Comparison of ENCODE assay signal across 21 cellular contexts in genomic region chr17:34721326-34721725, GRCh38.
A peak's percentile ranks its signal among the peaks of the same experiment; 100 is the strongest.
DNase-seq lines count a peak whose midpoint lies in the region; ATAC-seq and TF ChIP-seq lines count a peak whose summit lies in the region.
"Had no signal": no experiment of that assay in that cellular context is flagged by ENCODE, and none has a peak within 500 bp of the region (broad histone marks: within the 10 kb centered on the region; RNA-seq: fewer than 3 reads in every experiment).

No MANE protein-coding gene starts in this region.

- no peaks in the 10 kb centered on the region for H3K9me3 ChIP-seq in Panc1 (ENCODE audit: control insufficient read depth, insufficient read depth, low read depth, low read length)
- no peaks in the 10 kb centered on the region for H3K9me3 ChIP-seq in testis
- H3K9me3 ChIP-seq: adrenal gland, mucosa of descending colon, psoas muscle, SJCRH30 had no signal

- H3K27me3 ChIP-seq in Panc1 (ENCODE audit: control insufficient read depth, insufficient read depth, low read length) = no peaks in the 10 kb centered on the region
- H3K27me3 ChIP-seq in testis = no peaks in the 10 kb centered on the region
- H3K27me3 ChIP-seq: adrenal gland, cardiac muscle cell had no signal

- no peak for TF ChIP-seq POLR2A in testis (IDR thresholded peaks at IDR 0.05)

- peak; percentile 74 for ATAC-seq in Panc1
- ATAC-seq: HepG2; mucosa of descending colon; psoas muscle; stimulated activated naive CD8-positive, alpha-beta T cell treated with anti-CD3 and anti-CD28 coated beads, Interleukin-15, amount 100 ng/mL, for 72 hours had no signal

- CTCF ChIA-PET in Panc1 (lab: Charles Lee) = interaction anchor here (0.7 kb wide), 1 partner anchor 23 kb away, joined by 3 read pairs; no protein-coding TSS in a partner anchor

- POLR2A ChIA-PET in Panc1 (lab: Charles Lee) = no interaction called here

- DNase-seq in DMS79 treated with DMSO at 0.1 percent for 48 hours (lab: John Stamatoyannopoulos, UW) (peak; percentile 36), DMS79 (lab: John Stamatoyannopoulos, UW) (no peak), Panc1 (ENCODE audit: low read depth, low spot score) (peak; percentile 36), epithelial cell of prostate (ENCODE audit: low read depth, low spot score) (peak; percentile 40), testis (peak; percentile 20), NCI-H82 (lab: John Stamatoyannopoulos, UW) (no peak), HuH-7 (ENCODE audit: low spot score) (no peak)
- no peak for DNase-seq in activated naive CD4-positive, alpha-beta T cell treated with anti-CD3 and anti-CD28 coated beads, Interleukin-2, amount 50 U/mL, for 16 hours
- DNase-seq: activated CD4-positive, alpha-beta T cell treated with anti-CD3 and anti-CD28 coated beads, Interleukin-2, amount 50 U/mL, for 48 hours; activated gamma-delta T cell; mucosa of descending colon; NCI-H187; psoas muscle; SJCRH30; stimulated activated CD4-positive, alpha-beta T cell treated with anti-CD3 and anti-CD28 coated beads, Interleukin-4, amount 100 ng/mL, for 1 hour; stimulated activated naive CD8-positive, alpha-beta T cell treated with anti-CD3 and anti-CD28 coated beads, Interleukin-15, amount 100 ng/mL, for 72 hours had no signal

- in situ Hi-C loops in Panc1 (cut with HindIII; ENCODE audit: low pct_unique_long_range_greater_than_20kb, low sequenced_read_pairs) = no loop called here

- H3K27ac ChIP-seq in Panc1 (ENCODE audit: low read length) (no peak overlapping the region), epithelial cell of prostate (peak overlapping the region; percentile 74), testis (no peak overlapping the region)
- H3K27ac ChIP-seq: 22Rv1, adrenal gland, cardiac muscle cell, neural progenitor cell, psoas muscle, SJCRH30 had no signal

- 64 to 66% methylated on average over 6 of the region's 6 CpGs for WGBS in testis, 2 donors

- intact Hi-C loops in Panc1 (cut with micrococcal nuclease; ENCODE audit: unreplicated experiment) = no loop called here
- intact Hi-C loops in testis (cut with DNase I; ENCODE audit: low total_unique reads) = no loop called here

- BruUV-seq in Panc1 (replicated peaks; lab: Mats Ljungman, UMichigan) = no TSS peak

- H3K4me1 ChIP-seq in Panc1 (ENCODE audit: control insufficient read depth, insufficient read depth, low read length) = peaks cover 3% of the 10 kb centered on the region; the same call in 1 of the 2 replicates
- H3K4me1 ChIP-seq in testis = no peaks in the 10 kb centered on the region
- H3K4me1 ChIP-seq: adrenal gland, neural progenitor cell, psoas muscle, SJCRH30 had no signal

- H3K36me3 ChIP-seq in Panc1 (ENCODE audit: control insufficient read depth, insufficient read depth, low read length) (no peaks in the 10 kb centered on the region), testis (ENCODE audit: low read depth, missing control alignments) (no peaks in the 10 kb centered on the region)
- H3K36me3 ChIP-seq: adrenal gland, cardiac muscle cell, neural progenitor cell, SJCRH30 had no signal

- H3K4me3 ChIP-seq in Panc1 (ENCODE audit: low read depth in 2 of 2, low read length in 2 of 2) (no peak overlapping the region), testis (no peak overlapping the region)
- H3K4me3 ChIP-seq: adrenal gland, cardiac muscle cell, mucosa of descending colon, neural progenitor cell, psoas muscle, SJCRH30 had no signal

- no peak for TF ChIP-seq CTCF in Panc1 (IDR thresholded peaks at IDR 0.05)
- TF ChIP-seq CTCF in testis (IDR thresholded peaks at IDR 0.05) = no peak

Comparison
In these comparisons a context has a peak if more than half of its experiments do, and no peak if none do; other contexts are left out.
1. DNase-seq: peak in DMS79 treated with DMSO at 0.1 percent for 48 hours (single experiment), Panc1 (single experiment), epithelial cell of prostate (single experiment) and testis (single experiment); none in DMS79 (single experiment), activated naive CD4-positive, alpha-beta T cell treated with anti-CD3 and anti-CD28 coated beads, Interleukin-2, amount 50 U/mL, for 16 hours (single experiment), NCI-H82 (single experiment) and HuH-7 (single experiment).